In genomic region chr6:43174263-43175112, GRCh38 we compare ENCODE assay signal across 8 cellular contexts. TPM values are rescaled to one million over a fixed set of nuclear protein-coding genes. Genes with fewer than 3 reads are reported as not detected.
DNase-seq lines count a peak whose midpoint lies in the region; ATAC-seq, FAIRE-seq and TF ChIP-seq lines count a peak whose summit lies in the region.

No MANE protein-coding gene starts in this region.

- H3K9me3 Mint-ChIP-seq in T-cell, result no peaks in the 10 kb centered on the region

- peak overlapping the region; percentile 91 to 95 for H3K27ac Mint-ChIP-seq in T-cell

- DNase-seq in GM12892 (ENCODE audit: insufficient read length) (peak; percentile 98), NCI-H1436 treated with DMSO at 0.1 percent for 48 hours (lab: John Stamatoyannopoulos, UW) (peak; percentile 91), T-cell (peak; percentile 74 to 93 (median 86)), amniotic stem cell (lab: John Stamatoyannopoulos, UW) (peak; percentile 97), left cardiac atrium (peak; percentile 98), posterior cingulate gyrus (peak; percentile 90 to 100 (median 96)), upper lobe of left lung (peak; percentile 94 to 100)

- TF ChIP-seq POLR2A in GM12892 (IDR thresholded peaks at IDR 0.05; ENCODE audit: low read depth, low read length) (peak; percentile 54; the same call in 1 of the 2 replicates), upper lobe of left lung (IDR thresholded peaks at IDR 0.05) (peak in 3 of 4 donors; percentile 49 to 70 (median 68))

- intact Hi-C loops in left cardiac atrium (cut with DNase I), result no loop called here
- intact Hi-C loops in posterior cingulate gyrus (cut with DNase I), result loop anchor here (5.0 to 10.0 kb wide), 3 partner anchors 70 to 193 kb away; partner anchors contain the start of genes KLHDC3, MEA1, TTBK1 and ZNF318

- WGBS in upper lobe of left lung, 2 donors, result 0 to 3% methylated on average over 12 to 32 of the region's 32 CpGs

- peaks cover 19 to 43% (median 31%) of the 10 kb centered on the region in 4 donors for H3K36me3 ChIP-seq in upper lobe of left lung

- H3K36me3 Mint-ChIP-seq in T-cell, result peaks cover 24% of the 10 kb centered on the region

- H3K9me3 ChIP-seq in upper lobe of left lung, result no peaks in the 10 kb centered on the region

- no peaks in the 10 kb centered on the region for H3K27me3 ChIP-seq in upper lobe of left lung

- POLR2A ChIA-PET in T-cell (lab: Charles Lee), result interaction anchor here in 1 of 2 donors (0.6 to 1.5 kb wide), 2 partner anchors 50 to 100 kb away, joined by 3 to 5 read pairs; no protein-coding TSS in a partner anchor

- peak overlapping the region; percentile 88 to 93 (median 92) for H3K4me3 Mint-ChIP-seq in T-cell

- FAIRE-seq in GM12892 (lab: Jason Lieb, UNC), result peak; percentile 88

- no peaks in the 10 kb centered on the region for H3K27me3 Mint-ChIP-seq in T-cell

- peaks cover 44 to 49% (median 45%) of the 10 kb centered on the region in 3 donors for H3K4me1 Mint-ChIP-seq in T-cell

- TF ChIP-seq EP300 in upper lobe of left lung (IDR thresholded peaks at IDR 0.05), result no peak

- peak in 5 of 6 experiments; percentile 18 to 72 (median 62) for TF ChIP-seq CTCF in upper lobe of left lung (IDR thresholded peaks at IDR 0.05)

- peaks cover 33 to 48% (median 37%) of the 10 kb centered on the region in 4 donors for H3K4me1 ChIP-seq in upper lobe of left lung

- CTCF ChIA-PET in T-cell (lab: Charles Lee), result interaction anchor here in 1 of 2 donors (0.5 to 1.5 kb wide), 2 partner anchors 31 to 332 kb away, joined by 3 read pairs; no protein-coding TSS in a partner anchor

- peak; percentile 74 for ATAC-seq in HG02852 (IDR thresholded peaks at IDR 0.05; ENCODE audit: unreplicated experiment)
- peak; percentile 68 to 71 (median 68) for ATAC-seq in T-cell (replicated peaks in 1 of 4)
- ATAC-seq in left cardiac atrium, result peak; percentile 76 to 84
- ATAC-seq in upper lobe of left lung (ENCODE audit: low FRiP score in 2 of 2), result peak; percentile 87 to 94

- peak overlapping the region in 3 of 4 donors; percentile 45 to 79 (median 58) for H3K4me3 ChIP-seq in upper lobe of left lung

- peak overlapping the region; percentile 95 to 100 (median 96) for H3K27ac ChIP-seq in upper lobe of left lung

RNA-seq across cellular contexts. Expression of gene SRF, which starts 3.4 kb away (rescaled TPM):
- polyA plus RNA-seq in GM12892 (2012; ENCODE audit: missing spikeins), result 19.6 TPM
- 10 to 100 TPM; 19.6 to 34.1 (median 33.7) TPM for total RNA-seq in T-cell
- 10 to 100 TPM; 68.0 to 92.0 TPM for total RNA-seq in left cardiac atrium
- total RNA-seq in upper lobe of left lung, result 10 to 100 TPM; 25.1 to 40.6 (median 30.8) TPM

RNA-seq across cellular contexts. Expression of gene CUL9, which starts 7.5 kb away (rescaled TPM):
- 29.6 TPM for polyA plus RNA-seq in GM12892 (2012; ENCODE audit: missing spikeins)
- 100 to 1,000 TPM in 1 of 5 donors, 10 to 100 TPM in 4; 92.5 to 107 (median 96.5) TPM for total RNA-seq in T-cell
- total RNA-seq in left cardiac atrium, result 10 to 100 TPM; 14.6 to 17.4 TPM
- 100 to 1,000 TPM in 1 of 6 donors, 10 to 100 TPM in 5; 26.9 to 105 (median 47.5) TPM for total RNA-seq in upper lobe of left lung

RNA-seq across cellular contexts. Expression of gene DNPH1, which starts 54.8 kb away (rescaled TPM):
- 56.6 TPM for polyA plus RNA-seq in GM12892 (2012; ENCODE audit: missing spikeins)
- total RNA-seq in T-cell (10 to 100 TPM; 28.5 to 76.1 (median 57.5) TPM), left cardiac atrium (10 to 100 TPM; 22.7 to 35.4 TPM), upper lobe of left lung (10 to 100 TPM; 15.7 to 63.4 (median 44.4) TPM)

Comparison
In these comparisons a context has a peak if more than half of its experiments do, and no peak if none do; other contexts are left out.
1. Peak in every context shown above with its lines: DNase-seq, ATAC-seq, H3K4me3 ChIP-seq and H3K27ac ChIP-seq.